ENCODE assay signal across 8 cellular contexts in genomic region chr19:38693380-38694223, GRCh38. TPM values are rescaled to one million over a fixed set of nuclear protein-coding genes. Genes with fewer than 3 reads are reported as not detected.
A peak's percentile ranks its signal among the peaks of the same experiment; 100 is the strongest.
DNase-seq lines count a peak whose midpoint lies in the region; ATAC-seq, FAIRE-seq and TF ChIP-seq lines count a peak whose summit lies in the region.

No MANE protein-coding gene starts in this region.

- H3K79me1 ChIP-seq in mesendoderm (ENCODE audit: low read length): peaks cover 25% of the 10 kb centered on the region

- no peaks in the 10 kb centered on the region for H3K27me3 ChIP-seq in ectodermal cell (ENCODE audit: control insufficient read depth, insufficient read depth, low read length, poor library complexity, severe bottlenecking)
- H3K27me3 ChIP-seq in mesendoderm (ENCODE audit: insufficient read depth, low read length, poor library complexity): no peaks in the 10 kb centered on the region

- H2BK15ac ChIP-seq in mesendoderm (replicated peaks; ENCODE audit: low read depth): no peak overlapping the region

- H3K4me3 ChIP-seq in AG10803 (ENCODE audit: low read length) (no peak overlapping the region), ectodermal cell (ENCODE audit: insufficient read depth, low read depth, low read length) (no peak overlapping the region), mesendoderm (ENCODE audit: low read length) (no peak overlapping the region)

- no peak overlapping the region for H4K5ac ChIP-seq in mesendoderm (ENCODE audit: low read length)

- no peaks in the 10 kb centered on the region for H3K9me3 ChIP-seq in ectodermal cell (ENCODE audit: control insufficient read depth, low read length)

- H3K27ac Mint-ChIP-seq in T-cell: peak overlapping the region; percentile 73 to 77

- CTCF ChIA-PET in T-cell (lab: Charles Lee): interaction anchor here in 1 of 2 donors (1.1 to 1.2 kb wide), 2 partner anchors 59 to 73 kb away, joined by 3 to 4 read pairs; no protein-coding TSS in a partner anchor

- POLR2A ChIA-PET in T-cell (lab: Charles Lee): no interaction called here

- H3K4me1 Mint-ChIP-seq in T-cell: peaks cover 43 to 87% (median 74%) of the 10 kb centered on the region in 3 donors

- peak; percentile 77 to 94 (median 86) for ATAC-seq in T-cell (replicated peaks in 1 of 4)
- no peak for ATAC-seq in HG03439 (IDR thresholded peaks at IDR 0.05; ENCODE audit: unreplicated experiment)

- H3K56ac ChIP-seq in mesendoderm (ENCODE audit: low read length): peak overlapping the region; percentile 25

- H2BK120ac ChIP-seq in mesendoderm (ENCODE audit: low read depth, low read length): no peak overlapping the region

- H3K27ac ChIP-seq in ectodermal cell (ENCODE audit: insufficient read depth, low read depth, low read length, poor library complexity, severe bottlenecking) (peak overlapping the region; percentile 95), mesendoderm (ENCODE audit: low read depth, low read length) (peak overlapping the region; percentile 62)

- no peak overlapping the region for H3K4ac ChIP-seq in mesendoderm (ENCODE audit: low read depth, low read length)

- peaks cover 81% of the 10 kb centered on the region for H3K79me2 ChIP-seq in mesendoderm (ENCODE audit: control insufficient read depth, insufficient read depth, low read length)

- H3K36me3 Mint-ChIP-seq in T-cell: peaks cover 9% of the 10 kb centered on the region

- WGBS in ectodermal cell, 2 experiments: 51 to 58% methylated on average over 19 of the region's 19 CpGs
- no CpG with 5 or more reads among the region's 19 CpGs for WGBS in mesendoderm (ENCODE audit: extremely low coverage, insufficient coverage, low lambda C conversion rate)

- no peak overlapping the region for H3K4me2 ChIP-seq in mesendoderm (ENCODE audit: low read length)

- H3K23ac ChIP-seq in mesendoderm (ENCODE audit: low read length): no peak overlapping the region

- H3K18ac ChIP-seq in mesendoderm (ENCODE audit: low read length): peak overlapping the region; percentile 42

- no peak overlapping the region for H4K8ac ChIP-seq in mesendoderm (ENCODE audit: low read depth, low read length)

- H3K36me3 ChIP-seq in ectodermal cell (ENCODE audit: control insufficient read depth, insufficient read depth, low read length): no peaks in the 10 kb centered on the region
- H3K36me3 ChIP-seq in mesendoderm (ENCODE audit: control insufficient read depth, insufficient read depth, low read length): no peaks in the 10 kb centered on the region

- H2BK5ac ChIP-seq in mesendoderm (ENCODE audit: low read length): no peak overlapping the region

- no peak overlapping the region for H3K9ac ChIP-seq in mesendoderm (ENCODE audit: low read length)

- H3K9me3 Mint-ChIP-seq in T-cell: no peaks in the 10 kb centered on the region

- H3K27me3 Mint-ChIP-seq in T-cell: no peaks in the 10 kb centered on the region

- no peak; the same call in 1 of the 2 replicates for TF ChIP-seq CTCF in AG10803 (conservative IDR thresholded peaks at IDR 0.05; ENCODE audit: low read length)

- H2AK5ac ChIP-seq in mesendoderm (ENCODE audit: low read length): no peak overlapping the region

- H3K4me1 ChIP-seq in ectodermal cell (ENCODE audit: control insufficient read depth, insufficient read depth, low read length) (peaks cover 35% of the 10 kb centered on the region), mesendoderm (ENCODE audit: control insufficient read depth, low read depth, low read length) (peaks cover 7% of the 10 kb centered on the region)

- DNase-seq in AG10803 (ENCODE audit: low read depth) (peak; percentile 75), HCEC 1CT (peak; percentile 84), T-cell (peak in 33 of 34 experiments; percentile 4 to 54 (median 29)), mesendoderm (peak; percentile 94), urothelium cell line (ENCODE audit: low spot score) (peak; percentile 92), SHP77 (lab: John Stamatoyannopoulos, UW) (no peak)

- FAIRE-seq in urothelium cell line (lab: Jason Lieb, UNC): peak; percentile 75

- peak overlapping the region in 2 of 3 donors; percentile 54 to 56 for H3K4me3 Mint-ChIP-seq in T-cell

RNA-seq across cellular contexts. Expression of gene ACTN4, which starts 46.2 kb away (rescaled TPM):
- total RNA-seq in T-cell: 100 to 1,000 TPM in 4 of 5 donors, 10 to 100 TPM in 1; 100.0 to 201 (median 175) TPM
- 346 TPM for polyA plus RNA-seq in ectodermal cell (2013, experiment 1 of 4)
- 360 TPM for polyA plus RNA-seq in ectodermal cell (2013, experiment 2 of 4)
- 244 TPM for polyA plus RNA-seq in ectodermal cell (2013, experiment 3 of 4)
- polyA plus RNA-seq in ectodermal cell (2013, experiment 4 of 4): 264 TPM
- polyA plus RNA-seq in mesendoderm (2013, experiment 1 of 2): 294 TPM
- polyA plus RNA-seq in mesendoderm (2013, experiment 2 of 2): 302 TPM

RNA-seq across cellular contexts. Expression of gene CAPN12, which starts 50.7 kb away (rescaled TPM):
- total RNA-seq in T-cell: 10 to 100 TPM in 2 of 5 donors, 1 to 10 TPM in 3; 2.5 to 13.8 (median 8.8) TPM
- 5.0 TPM for polyA plus RNA-seq in ectodermal cell (2013, experiment 1 of 4)
- 7.7 TPM for polyA plus RNA-seq in ectodermal cell (2013, experiment 2 of 4)
- 7.0 TPM for polyA plus RNA-seq in ectodermal cell (2013, experiment 3 of 4)
- polyA plus RNA-seq in ectodermal cell (2013, experiment 4 of 4): 6.4 TPM
- polyA plus RNA-seq in mesendoderm (2013, experiment 1 of 2): 6.6 TPM
- polyA plus RNA-seq in mesendoderm (2013, experiment 2 of 2): 6.5 TPM

Comparison
In these comparisons a context has a peak if more than half of its experiments do, and no peak if none do; other contexts are left out.
1. DNase-seq: peak in AG10803 (single experiment), HCEC 1CT (single experiment), T-cell (33 of 34), mesendoderm (single experiment) and urothelium cell line (single experiment); none in SHP77 (0 of 2).